In the genomic region with DNA sequence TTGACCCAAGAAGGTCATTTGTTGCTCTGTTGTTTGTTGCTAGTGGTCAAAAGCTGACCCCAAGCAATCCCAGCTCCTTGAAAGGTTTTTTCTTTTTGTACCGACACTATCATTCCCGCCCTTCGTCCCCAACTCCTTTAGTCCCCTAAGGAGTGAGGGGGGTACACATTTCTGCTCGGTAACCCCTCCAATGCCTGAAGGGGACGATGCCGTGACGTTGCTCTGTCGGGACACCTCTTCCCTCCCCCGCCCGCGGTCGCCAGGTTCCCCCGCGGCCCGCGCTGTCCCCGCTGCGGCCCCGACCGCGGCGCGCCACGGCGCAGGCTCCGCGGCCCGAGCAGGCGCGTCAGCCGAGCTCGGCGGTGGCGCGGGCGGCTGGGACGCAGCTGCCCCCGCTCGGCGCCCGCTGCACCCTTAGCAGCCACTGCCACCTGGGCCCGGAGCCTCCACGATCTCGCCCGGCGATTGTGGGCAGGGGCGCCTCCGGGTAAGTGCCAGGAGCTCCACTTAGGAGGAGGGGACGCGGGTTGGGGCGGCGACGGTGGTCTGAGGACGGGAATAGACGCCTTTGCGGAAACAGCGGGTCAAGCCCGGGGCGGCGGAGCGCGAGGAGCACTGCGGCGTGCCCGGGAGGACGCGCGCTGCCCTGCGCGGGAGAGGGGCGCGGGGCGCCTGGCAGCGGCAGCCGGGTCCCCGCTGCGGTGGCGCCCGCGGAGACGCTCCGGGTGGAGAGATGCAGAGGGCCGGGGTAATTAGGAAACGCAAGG, we compare ENCODE assay signal across 1 cellular context.
A peak's percentile ranks its signal among the peaks of the same experiment; 100 is the strongest.
TF ChIP-seq lines count a peak whose summit lies in the region.

A gene (plus strand): TSS at position 340 of the 767 bp plus-strand sequence. CDS start 1,875 bp downstream, outside the sequence.

TF ChIP-seq in WTC11, 78 proteins besides CTCF, POLR2A, EP300 and RAD21 (continued from another document):
- TF ChIP-seq, protein P1, sequence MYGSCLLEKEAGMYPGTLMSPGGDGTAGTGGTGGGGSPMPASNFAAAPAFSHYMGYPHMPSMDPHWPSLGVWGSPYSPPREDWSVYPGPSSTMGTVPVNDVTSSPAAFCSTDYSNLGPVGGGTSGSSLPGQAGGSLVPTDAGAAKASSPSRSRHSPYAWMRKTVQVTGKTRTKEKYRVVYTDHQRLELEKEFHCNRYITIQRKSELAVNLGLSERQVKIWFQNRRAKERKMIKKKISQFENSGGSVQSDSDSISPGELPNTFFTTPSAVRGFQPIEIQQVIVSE (CRISPR knock-in tag; IDR thresholded peaks at IDR 0.05; ENCODE audit: borderline replicate concordance): no peak
- no peak for TF ChIP-seq ZNF138 (CRISPR knock-in tag; conservative IDR thresholded peaks at IDR 0.05)
- TF ChIP-seq IRF2 (CRISPR knock-in tag; IDR thresholded peaks at IDR 0.05; ENCODE audit: borderline replicate concordance, low read depth): 0 out of 2 replicates have a peak, but pooled peaks have one; percentile 32
- TF ChIP-seq, protein P2, sequence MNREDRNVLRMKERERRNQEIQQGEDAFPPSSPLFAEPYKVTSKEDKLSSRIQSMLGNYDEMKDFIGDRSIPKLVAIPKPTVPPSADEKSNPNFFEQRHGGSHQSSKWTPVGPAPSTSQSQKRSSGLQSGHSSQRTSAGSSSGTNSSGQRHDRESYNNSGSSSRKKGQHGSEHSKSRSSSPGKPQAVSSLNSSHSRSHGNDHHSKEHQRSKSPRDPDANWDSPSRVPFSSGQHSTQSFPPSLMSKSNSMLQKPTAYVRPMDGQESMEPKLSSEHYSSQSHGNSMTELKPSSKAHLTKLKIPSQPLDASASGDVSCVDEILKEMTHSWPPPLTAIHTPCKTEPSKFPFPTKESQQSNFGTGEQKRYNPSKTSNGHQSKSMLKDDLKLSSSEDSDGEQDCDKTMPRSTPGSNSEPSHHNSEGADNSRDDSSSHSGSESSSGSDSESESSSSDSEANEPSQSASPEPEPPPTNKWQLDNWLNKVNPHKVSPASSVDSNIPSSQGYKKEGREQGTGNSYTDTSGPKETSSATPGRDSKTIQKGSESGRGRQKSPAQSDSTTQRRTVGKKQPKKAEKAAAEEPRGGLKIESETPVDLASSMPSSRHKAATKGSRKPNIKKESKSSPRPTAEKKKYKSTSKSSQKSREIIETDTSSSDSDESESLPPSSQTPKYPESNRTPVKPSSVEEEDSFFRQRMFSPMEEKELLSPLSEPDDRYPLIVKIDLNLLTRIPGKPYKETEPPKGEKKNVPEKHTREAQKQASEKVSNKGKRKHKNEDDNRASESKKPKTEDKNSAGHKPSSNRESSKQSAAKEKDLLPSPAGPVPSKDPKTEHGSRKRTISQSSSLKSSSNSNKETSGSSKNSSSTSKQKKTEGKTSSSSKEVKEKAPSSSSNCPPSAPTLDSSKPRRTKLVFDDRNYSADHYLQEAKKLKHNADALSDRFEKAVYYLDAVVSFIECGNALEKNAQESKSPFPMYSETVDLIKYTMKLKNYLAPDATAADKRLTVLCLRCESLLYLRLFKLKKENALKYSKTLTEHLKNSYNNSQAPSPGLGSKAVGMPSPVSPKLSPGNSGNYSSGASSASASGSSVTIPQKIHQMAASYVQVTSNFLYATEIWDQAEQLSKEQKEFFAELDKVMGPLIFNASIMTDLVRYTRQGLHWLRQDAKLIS (CRISPR knock-in tag; IDR thresholded peaks at IDR 0.05; ENCODE audit: borderline replicate concordance): no peak
- no peak for TF ChIP-seq MXD4 (CRISPR knock-in tag; IDR thresholded peaks at IDR 0.05; ENCODE audit: borderline replicate concordance)
- no peak for TF ChIP-seq ELF4 (CRISPR knock-in tag; IDR thresholded peaks at IDR 0.05; ENCODE audit: low read depth)
- TF ChIP-seq FOXP1 (CRISPR knock-in tag; IDR thresholded peaks at IDR 0.05; ENCODE audit: borderline replicate concordance): peak; percentile 69; the same call in 1 of the 2 replicates
- no peak for TF ChIP-seq GRHL2 (CRISPR knock-in tag; IDR thresholded peaks at IDR 0.05; ENCODE audit: insufficient replicate concordance, severe bottlenecking)
- TF ChIP-seq GABPB1 (CRISPR knock-in tag; IDR thresholded peaks at IDR 0.05): no peak
- TF ChIP-seq KAT7 (CRISPR knock-in tag; IDR thresholded peaks at IDR 0.05; ENCODE audit: borderline replicate concordance): 0 out of 2 replicates have a peak, but pooled peaks have one; percentile 61
- peak; percentile 66 for TF ChIP-seq ZNF423 (CRISPR knock-in tag; IDR thresholded peaks at IDR 0.05)
